Comparison of ENCODE assay signal across 8 cellular contexts in genomic region chr13:40790232-40790631, GRCh38. TPM values are rescaled to one million over a fixed set of nuclear protein-coding genes. Genes with fewer than 3 reads are reported as not detected.
DNase-seq lines count a peak whose midpoint lies in the region; FAIRE-seq and TF ChIP-seq lines count a peak whose summit lies in the region.

No MANE protein-coding gene starts in this region.

- TF ChIP-seq POLR2A in thyroid gland (IDR thresholded peaks at IDR 0.05): no peak

- H3K4me1 ChIP-seq in keratinocyte (ENCODE audit: control insufficient read depth, extremely low read depth, insufficient read depth, low read length): peaks cover 7% of the 10 kb centered on the region
- peaks cover 27 to 33% of the 10 kb centered on the region in 2 donors for H3K4me1 ChIP-seq in thyroid gland

- peaks cover 11% of the 10 kb centered on the region for H3K79me2 ChIP-seq in keratinocyte (ENCODE audit: control insufficient read depth, insufficient read depth, low read length)

- TF ChIP-seq CTCF in keratinocyte (optimal IDR thresholded peaks at IDR 0.05 in 1 of 3, IDR thresholded peaks at IDR 0.05 in 1 of 3, conservative IDR thresholded peaks at IDR 0.05 in 1 of 3; ENCODE audit: extremely low read depth in 1 of 3, insufficient read depth in 2 of 3, low read length in 3 of 3): no peak
- no peak for TF ChIP-seq CTCF in thyroid gland (IDR thresholded peaks at IDR 0.05)
- no peak for TF ChIP-seq CTCF in D721Med (IDR thresholded peaks at IDR 0.05; ENCODE audit: insufficient read depth, missing control alignments)

- peak overlapping the region; percentile 82 for H3K4me3 Mint-ChIP-seq in activated T-cell treated with anti-CD3 and anti-CD28 coated beads, Interleukin-2, amount 50 U/mL, for 24 hours
- H3K4me3 Mint-ChIP-seq in activated T-helper 1 cell treated with anti-CD3 and anti-CD28 coated beads, Interleukin-12 subunit alpha, Interleukin-12 subunit beta, Interleukin-2, Interleukin-4 antibody, amounts not matched to agents 30 ng/mL and 10 ng/mL and 1 ng/mL, durations not matched to agents 14 hours and 24 hours and 36 hours: peak overlapping the region; percentile 74

- no peak for DNase-seq in activated T-cell treated with anti-CD3 and anti-CD28 coated beads, Interleukin-2, amount 50 U/mL, for 24 hours
- no peak for DNase-seq in activated T-cell treated with anti-CD3 and anti-CD28 coated beads, Interleukin-2, amount 50 U/mL, for 1 hour
- no peak for DNase-seq in activated T-helper 1 cell treated with anti-CD3 and anti-CD28 coated beads, Interleukin-12 subunit alpha, Interleukin-12 subunit beta, Interleukin-2, Interleukin-4 antibody, amounts not matched to agents 30 ng/mL and 10 ng/mL and 1 ng/mL, durations not matched to agents 14 hours and 24 hours and 36 hours (ENCODE audit: low spot score)
- DNase-seq in keratinocyte (ENCODE audit: low read depth, low spot score): no peak
- no peak for DNase-seq in thyroid gland
- no peak for DNase-seq in D721Med (ENCODE audit: insufficient read length, low spot score)
- no peak for DNase-seq in DMS79 (lab: John Stamatoyannopoulos, UW)
- no peak for DNase-seq in NCI-H2107 (lab: John Stamatoyannopoulos, UW)

- H3K27me3 ChIP-seq in keratinocyte (ENCODE audit: control insufficient read depth, extremely low read depth, insufficient read depth, low read length) (no peaks in the 10 kb centered on the region), thyroid gland (no peaks in the 10 kb centered on the region)

- H3K9me1 ChIP-seq in keratinocyte (ENCODE audit: control insufficient read depth, extremely low read depth, insufficient read depth, low read length): no peaks in the 10 kb centered on the region

- H3K4me1 Mint-ChIP-seq in activated T-cell treated with anti-CD3 and anti-CD28 coated beads, Interleukin-2, amount 50 U/mL, for 24 hours (ENCODE audit: low read depth): peaks cover 57% of the 10 kb centered on the region
- peaks cover 19% of the 10 kb centered on the region for H3K4me1 Mint-ChIP-seq in activated T-helper 1 cell treated with anti-CD3 and anti-CD28 coated beads, Interleukin-12 subunit alpha, Interleukin-12 subunit beta, Interleukin-2, Interleukin-4 antibody, amounts not matched to agents 30 ng/mL and 10 ng/mL and 1 ng/mL, durations not matched to agents 14 hours and 24 hours and 36 hours (ENCODE audit: low read depth)

- H2AFZ ChIP-seq in keratinocyte (ENCODE audit: control insufficient read depth, low read length): peak overlapping the region; percentile 95

- H4K20me1 ChIP-seq in keratinocyte (ENCODE audit: control insufficient read depth, extremely low read depth, insufficient read depth, low read length): no peaks in the 10 kb centered on the region

- peak overlapping the region; percentile 70 to 84 (median 80) for H3K4me3 ChIP-seq in keratinocyte (ENCODE audit: control insufficient read depth in 2 of 3, extremely low read depth in 1 of 3, insufficient read depth in 2 of 3, low read depth in 1 of 3, low read length in 3 of 3)
- H3K4me3 ChIP-seq in thyroid gland (replicated peaks in 1 of 3): peak overlapping the region in 2 of 3 donors; percentile 40 to 46

- no peaks in the 10 kb centered on the region for H3K9me3 Mint-ChIP-seq in activated T-cell treated with anti-CD3 and anti-CD28 coated beads, Interleukin-2, amount 50 U/mL, for 24 hours
- H3K9me3 Mint-ChIP-seq in activated T-helper 1 cell treated with anti-CD3 and anti-CD28 coated beads, Interleukin-12 subunit alpha, Interleukin-12 subunit beta, Interleukin-2, Interleukin-4 antibody, amounts not matched to agents 30 ng/mL and 10 ng/mL and 1 ng/mL, durations not matched to agents 14 hours and 24 hours and 36 hours: no peaks in the 10 kb centered on the region

- intact Hi-C loops in activated T-helper 1 cell treated with anti-CD3 and anti-CD28 coated beads, Interleukin-12 subunit alpha, Interleukin-12 subunit beta, Interleukin-2, Interleukin-4 antibody, amounts not matched to agents 30 ng/mL and 10 ng/mL and 1 ng/mL, durations not matched to agents 14 hours and 24 hours and 36 hours (cut with micrococcal nuclease): loop anchor here (10.0 kb wide), 1 partner anchor 235 kb away; no protein-coding TSS in a partner anchor
- intact Hi-C loops in thyroid gland (cut with DNase I): loop anchor here (10.0 kb wide), 1 partner anchor 135 kb away; no protein-coding TSS in a partner anchor

- H3K27ac ChIP-seq in keratinocyte (ENCODE audit: control insufficient read depth, insufficient read depth, low read length) (peak overlapping the region; percentile 47), thyroid gland (peak overlapping the region; percentile 81 to 93 (median 91))

- H3K27me3 Mint-ChIP-seq in activated T-cell treated with anti-CD3 and anti-CD28 coated beads, Interleukin-2, amount 50 U/mL, for 24 hours: no peaks in the 10 kb centered on the region
- no peaks in the 10 kb centered on the region for H3K27me3 Mint-ChIP-seq in activated T-helper 1 cell treated with anti-CD3 and anti-CD28 coated beads, Interleukin-12 subunit alpha, Interleukin-12 subunit beta, Interleukin-2, Interleukin-4 antibody, amounts not matched to agents 30 ng/mL and 10 ng/mL and 1 ng/mL, durations not matched to agents 14 hours and 24 hours and 36 hours (ENCODE audit: insufficient read depth)

- FAIRE-seq in keratinocyte (lab: Jason Lieb, UNC): no peak
- no peak for FAIRE-seq in D721Med (lab: Jason Lieb, UNC)

- dilution Hi-C loops in keratinocyte (cut with MboI; ENCODE audit: extremely low pct_ligation_motif_present, low sequenced_read_pairs): no loop called here

- no peaks in the 10 kb centered on the region for H3K9me3 ChIP-seq in keratinocyte (ENCODE audit: control insufficient read depth, low read depth, low read length)
- H3K9me3 ChIP-seq in thyroid gland: no peaks in the 10 kb centered on the region

- peaks cover 43% of the 10 kb centered on the region for H3K36me3 Mint-ChIP-seq in activated T-cell treated with anti-CD3 and anti-CD28 coated beads, Interleukin-2, amount 50 U/mL, for 24 hours (ENCODE audit: low read depth)
- H3K36me3 Mint-ChIP-seq in activated T-helper 1 cell treated with anti-CD3 and anti-CD28 coated beads, Interleukin-12 subunit alpha, Interleukin-12 subunit beta, Interleukin-2, Interleukin-4 antibody, amounts not matched to agents 30 ng/mL and 10 ng/mL and 1 ng/mL, durations not matched to agents 14 hours and 24 hours and 36 hours (ENCODE audit: low read depth): no peaks in the 10 kb centered on the region

- peaks cover 3 to 7% of the 10 kb centered on the region in 2 experiments for H3K36me3 ChIP-seq in keratinocyte (ENCODE audit: control insufficient read depth in 2 of 2, extremely low read depth in 1 of 2, insufficient read depth in 2 of 2, low read length in 2 of 2)
- H3K36me3 ChIP-seq in thyroid gland: no peaks in the 10 kb centered on the region

- WGBS in thyroid gland, 2 donors: 44 to 49% methylated on average over 6 of the region's 6 CpGs

- peak overlapping the region; percentile 96 for H3K4me2 ChIP-seq in keratinocyte (ENCODE audit: control insufficient read depth, extremely low read depth, insufficient read depth, low read depth, low read length)

- peak overlapping the region; percentile 82 for H3K27ac Mint-ChIP-seq in activated T-cell treated with anti-CD3 and anti-CD28 coated beads, Interleukin-2, amount 50 U/mL, for 24 hours
- H3K27ac Mint-ChIP-seq in activated T-helper 1 cell treated with anti-CD3 and anti-CD28 coated beads, Interleukin-12 subunit alpha, Interleukin-12 subunit beta, Interleukin-2, Interleukin-4 antibody, amounts not matched to agents 30 ng/mL and 10 ng/mL and 1 ng/mL, durations not matched to agents 14 hours and 24 hours and 36 hours: peak overlapping the region; percentile 34

- H3K9ac ChIP-seq in keratinocyte (ENCODE audit: control insufficient read depth, extremely low read depth, insufficient read depth, low read length): peak overlapping the region; percentile 86

RNA-seq across cellular contexts. Expression of gene SLC25A15, which starts 0.8 kb away (rescaled TPM):
- 19.0 and 20.0 TPM in 2 replicates for total RNA-seq in activated T-helper 1 cell treated with anti-CD3 and anti-CD28 coated beads, Interleukin-12 subunit alpha, Interleukin-12 subunit beta, Interleukin-2, Interleukin-4 antibody, amounts not matched to agents 30 ng/mL and 10 ng/mL and 1 ng/mL, durations not matched to agents 14 hours and 24 hours and 36 hours
- 8.7 to 13.1 TPM (median 11.1 TPM) in 3 replicates for polyA plus RNA-seq in keratinocyte
- 4.6 TPM for polyA plus RNA-seq in keratinocyte (2011; ENCODE audit: low read depth)
- 9.0 and 11.3 TPM in 2 replicates for polyA plus RNA-seq in keratinocyte (2011; cell fraction: cytosol; rRNA removed)
- 4.8 and 6.2 TPM in 2 replicates for polyA plus RNA-seq in keratinocyte (2011; cell fraction: nucleus; rRNA removed)
- polyA plus RNA-seq in keratinocyte (2012; ENCODE audit: low replicate concordance): 5.1 and 10.9 TPM in 2 replicates
- polyA minus RNA-seq in keratinocyte: 12.2 to 37.2 TPM (median 19.6 TPM) in 3 replicates
- polyA minus RNA-seq in keratinocyte (2011; cell fraction: cytosol; rRNA and poly(A)+ RNA removed): 17.3 TPM
- 6.2 and 7.1 TPM in 2 replicates for polyA minus RNA-seq in keratinocyte (2011; cell fraction: nucleus; rRNA and poly(A)+ RNA removed)
- total RNA-seq in thyroid gland: 10 to 100 TPM; 12.8 to 19.5 (median 13.6) TPM

RNA-seq across cellular contexts. Expression of gene MRPS31, which starts 19.2 kb away (rescaled TPM):
- total RNA-seq in activated T-helper 1 cell treated with anti-CD3 and anti-CD28 coated beads, Interleukin-12 subunit alpha, Interleukin-12 subunit beta, Interleukin-2, Interleukin-4 antibody, amounts not matched to agents 30 ng/mL and 10 ng/mL and 1 ng/mL, durations not matched to agents 14 hours and 24 hours and 36 hours: 41.6 and 42.6 TPM in 2 replicates
- 15.3 to 27.2 TPM (median 19.4 TPM) in 3 replicates for polyA plus RNA-seq in keratinocyte
- polyA plus RNA-seq in keratinocyte (2011; ENCODE audit: low read depth): 19.7 TPM
- polyA plus RNA-seq in keratinocyte (2011; cell fraction: cytosol; rRNA removed): 14.3 and 22.0 TPM in 2 replicates
- 19.8 and 29.4 TPM in 2 replicates for polyA plus RNA-seq in keratinocyte (2011; cell fraction: nucleus; rRNA removed)
- polyA plus RNA-seq in keratinocyte (2012; ENCODE audit: low replicate concordance): 14.0 and 15.1 TPM in 2 replicates
- 0.66 to 11.1 TPM (median 4.6 TPM) in 3 replicates for polyA minus RNA-seq in keratinocyte
- 4.8 TPM for polyA minus RNA-seq in keratinocyte (2011; cell fraction: cytosol; rRNA and poly(A)+ RNA removed)
- polyA minus RNA-seq in keratinocyte (2011; cell fraction: nucleus; rRNA and poly(A)+ RNA removed): 5.9 and 7.1 TPM in 2 replicates
- 10 to 100 TPM; 26.9 to 34.9 (median 32.3) TPM for total RNA-seq in thyroid gland
